ENCODE assay signal across 25 cellular contexts in genomic region chr10:78337016-78337415, GRCh38.
DNase-seq lines count a peak whose midpoint lies in the region; FAIRE-seq and TF ChIP-seq lines count a peak whose summit lies in the region.
"Had no signal": no experiment of that assay in that cellular context is flagged by ENCODE, and none has a peak within 500 bp of the region (broad histone marks: within the 10 kb centered on the region; RNA-seq: fewer than 3 reads in every experiment).

No MANE protein-coding gene starts in this region.

- H2BK120ac ChIP-seq in mesenchymal stem cell (ENCODE audit: low read depth, low read length) = no peak overlapping the region

- no peaks in the 10 kb centered on the region for H3K79me2 ChIP-seq in astrocyte (ENCODE audit: insufficient read depth, low read length)

- H4K8ac ChIP-seq in mesenchymal stem cell (ENCODE audit: low read length) = no peak overlapping the region

- DNase-seq in HFFc6 = no peak
- no peak for DNase-seq in astrocyte (ENCODE audit: low read depth)
- no peak for DNase-seq in mesenchymal stem cell
- peak; percentile 12 for DNase-seq in stimulated activated CD8-positive, alpha-beta memory T cell treated with anti-CD3 and anti-CD28 coated beads, Interleukin-4, amount 100 ng/mL, for 48 hours
- DNase-seq in globus pallidus (ENCODE audit: low spot score) = no peak
- DNase-seq in stimulated activated CD4-positive, alpha-beta T cell treated with anti-CD3 and anti-CD28 coated beads, Interleukin-15, amount 100 ng/mL, for 24 hours = no peak
- no peak for DNase-seq in hepatic stellate cell (ENCODE audit: low spot score)
- DNase-seq in activated naive CD4-positive, alpha-beta T cell (lab: John Stamatoyannopoulos, UW) = no peak
- DNase-seq: activated CD4-positive, alpha-beta T cell treated with anti-CD3 and anti-CD28 coated beads, Interleukin-2, amount 10 ng/mL, durations not matched to agents 7 days and 5 days; activated naive CD8-positive, alpha-beta T cell treated with anti-CD3 and anti-CD28 coated beads, Interleukin-2, amount 10 ng/mL, durations not matched to agents 7 days and 5 days; DMS79 treated with DMSO at 0.1 percent for 48 hours; effector CD8-positive, alpha-beta T cell; hypothalamus; NCI-H1092; NCI-H187 treated with DMSO at 0.1 percent for 48 hours; NCI-H526 treated with DMSO at 0.1 percent for 48 hours; nephron progenitor cell; stimulated activated CD4-positive, alpha-beta T cell treated with anti-CD3 and anti-CD28 coated beads, Interleukin-4, amount 100 ng/mL, for 1 hour; stimulated activated naive CD4-positive, alpha-beta T cell had no signal

- H4K91ac ChIP-seq in mesenchymal stem cell (ENCODE audit: low read length) = no peak overlapping the region

- peak overlapping the region; percentile 20 for H2AFZ ChIP-seq in astrocyte (ENCODE audit: low read depth, low read length)
- no peak overlapping the region for H2AFZ ChIP-seq in mesenchymal stem cell (ENCODE audit: low read depth, low read length)

- no peak overlapping the region for H3K9ac ChIP-seq in astrocyte (ENCODE audit: low read length)
- H3K9ac ChIP-seq in mesenchymal stem cell (ENCODE audit: low read length) = peak overlapping the region; percentile 30

- H3K4me2 ChIP-seq in astrocyte (ENCODE audit: low read length) (peak overlapping the region; percentile 57), mesenchymal stem cell (ENCODE audit: low read length, poor library complexity, severe bottlenecking) (no peak overlapping the region)

- no peaks in the 10 kb centered on the region for H3K36me3 ChIP-seq in astrocyte (ENCODE audit: insufficient read depth, low read length)
- H3K36me3 ChIP-seq in mesenchymal stem cell (ENCODE audit: control insufficient read depth in 1 of 2, insufficient read depth in 2 of 2, low read depth in 1 of 2, low read length in 2 of 2) = no peaks in the 10 kb centered on the region

- TF ChIP-seq CTCF in HFFc6 (IDR thresholded peaks at IDR 0.05) (no peak), astrocyte (IDR thresholded peaks at IDR 0.05; ENCODE audit: insufficient read depth, low read depth, low read length) (no peak)

- H3K9me3 ChIP-seq in astrocyte (ENCODE audit: insufficient read depth, low read depth, low read length) (no peaks in the 10 kb centered on the region), mesenchymal stem cell (ENCODE audit: control insufficient read depth, low read length) (no peaks in the 10 kb centered on the region)
- H3K9me3 ChIP-seq: body of pancreas had no signal

- H3K4me1 Mint-ChIP-seq in HFFc6 (ENCODE audit: low read depth) (peaks cover 58% of the 10 kb centered on the region), astrocyte (ENCODE audit: low read depth, unreplicated experiment) (peaks cover 14% of the 10 kb centered on the region)
- H3K4me1 Mint-ChIP-seq: activated CD4-positive, alpha-beta T cell treated with anti-CD3 and anti-CD28 coated beads, Interleukin-2, amount 10 ng/mL, durations not matched to agents 7 days and 5 days; activated naive CD8-positive, alpha-beta T cell treated with anti-CD3 and anti-CD28 coated beads, Interleukin-2, amount 10 ng/mL, durations not matched to agents 7 days and 5 days had no signal

- no peak overlapping the region for H2BK12ac ChIP-seq in mesenchymal stem cell (ENCODE audit: low read length in 2 of 2)

- H3K27ac Mint-ChIP-seq in HFFc6 = peak overlapping the region; percentile 97
- no peak overlapping the region for H3K27ac Mint-ChIP-seq in astrocyte (ENCODE audit: unreplicated experiment)
- H3K27ac Mint-ChIP-seq: activated CD4-positive, alpha-beta T cell treated with anti-CD3 and anti-CD28 coated beads, Interleukin-2, amount 10 ng/mL, durations not matched to agents 7 days and 5 days; activated naive CD8-positive, alpha-beta T cell treated with anti-CD3 and anti-CD28 coated beads, Interleukin-2, amount 10 ng/mL, durations not matched to agents 7 days and 5 days; nephron progenitor cell; T-helper 2 cell treated with Interferon-gamma antibody and Interleukin-4, amounts not matched to agents 5 μg/mL and 100 μg/mL, for 36 hours had no signal

- H3K4me3 Mint-ChIP-seq in HFFc6 = no peak overlapping the region
- no peak overlapping the region for H3K4me3 Mint-ChIP-seq in astrocyte (ENCODE audit: unreplicated experiment)
- H3K4me3 Mint-ChIP-seq: activated CD4-positive, alpha-beta T cell treated with anti-CD3 and anti-CD28 coated beads, Interleukin-2, amount 10 ng/mL, durations not matched to agents 7 days and 5 days; activated naive CD8-positive, alpha-beta T cell treated with anti-CD3 and anti-CD28 coated beads, Interleukin-2, amount 10 ng/mL, durations not matched to agents 7 days and 5 days; nephron progenitor cell; T-helper 2 cell treated with Interferon-gamma antibody and Interleukin-4, amounts not matched to agents 5 μg/mL and 100 μg/mL, for 36 hours had no signal

- H4K20me1 ChIP-seq in astrocyte (ENCODE audit: insufficient read depth, low read length) = no peaks in the 10 kb centered on the region

- H3K79me1 ChIP-seq in mesenchymal stem cell (replicated peaks; ENCODE audit: low read length, poor library complexity, severe bottlenecking) = no peaks in the 10 kb centered on the region

- no peak overlapping the region for H2BK5ac ChIP-seq in mesenchymal stem cell (ENCODE audit: low read depth, low read length, poor library complexity, severe bottlenecking)

- FAIRE-seq in astrocyte (lab: Jason Lieb, UNC) = no peak
- FAIRE-seq: frontal cortex had no signal

- H3K27ac ChIP-seq in astrocyte (ENCODE audit: low read depth, low read length) = peak overlapping the region; percentile 57
- H3K27ac ChIP-seq in mesenchymal stem cell (ENCODE audit: low read length, poor library complexity, severe bottlenecking) = peak overlapping the region; percentile 92
- H3K27ac ChIP-seq: body of pancreas, HL-60, SK-N-MC, VCaP had no signal

- no peaks in the 10 kb centered on the region for H3K36me3 Mint-ChIP-seq in HFFc6 (ENCODE audit: low read depth)
- peaks cover 4% of the 10 kb centered on the region for H3K36me3 Mint-ChIP-seq in astrocyte (ENCODE audit: low read depth, unreplicated experiment)
- H3K36me3 Mint-ChIP-seq: activated naive CD8-positive, alpha-beta T cell treated with anti-CD3 and anti-CD28 coated beads, Interleukin-2, amount 10 ng/mL, durations not matched to agents 7 days and 5 days had no signal

- peak overlapping the region; percentile 40 for H2AK5ac ChIP-seq in mesenchymal stem cell (ENCODE audit: low read length, severe bottlenecking)

- H3K4me3 ChIP-seq in astrocyte (ENCODE audit: insufficient read depth, low read depth, low read length) (no peak overlapping the region), mesenchymal stem cell (ENCODE audit: insufficient read depth in 1 of 2, low read depth in 1 of 2, low read length in 2 of 2) (no peak overlapping the region)
- H3K4me3 ChIP-seq: body of pancreas, SK-N-MC had no signal

- H3K4me1 ChIP-seq in astrocyte (ENCODE audit: insufficient read depth, low read length) = peaks cover 23% of the 10 kb centered on the region
- H3K4me1 ChIP-seq in mesenchymal stem cell (ENCODE audit: control insufficient read depth, insufficient read depth, low read depth, low read length) = peaks cover 28% of the 10 kb centered on the region

- WGBS in mesenchymal stem cell = 68% methylated on average over 4 of the region's 4 CpGs

- peaks cover 8% of the 10 kb centered on the region for H3K27me3 Mint-ChIP-seq in HFFc6 (ENCODE audit: insufficient read depth)
- H3K27me3 Mint-ChIP-seq in astrocyte (ENCODE audit: low read depth, unreplicated experiment) = peaks cover 34% of the 10 kb centered on the region
- H3K27me3 Mint-ChIP-seq: activated CD4-positive, alpha-beta T cell treated with anti-CD3 and anti-CD28 coated beads, Interleukin-2, amount 10 ng/mL, durations not matched to agents 7 days and 5 days had no signal

- H3K18ac ChIP-seq in mesenchymal stem cell (ENCODE audit: low read depth in 1 of 2, low read length in 2 of 2) = peak overlapping the region in 1 of 2 experiments; percentile 4

- H3K4ac ChIP-seq in mesenchymal stem cell (ENCODE audit: low read depth in 1 of 2, low read length in 2 of 2) = no peak overlapping the region

- no peak overlapping the region for H3K14ac ChIP-seq in mesenchymal stem cell (ENCODE audit: low read length in 2 of 2)

- no peak overlapping the region for H3K23ac ChIP-seq in mesenchymal stem cell (ENCODE audit: low read length in 2 of 2)

- H3K9me3 Mint-ChIP-seq in HFFc6 (no peaks in the 10 kb centered on the region), astrocyte (ENCODE audit: unreplicated experiment) (peaks cover 10% of the 10 kb centered on the region)
- H3K9me3 Mint-ChIP-seq: activated CD4-positive, alpha-beta T cell treated with anti-CD3 and anti-CD28 coated beads, Interleukin-2, amount 10 ng/mL, durations not matched to agents 7 days and 5 days; T-helper 2 cell treated with Interferon-gamma antibody and Interleukin-4, amounts not matched to agents 5 μg/mL and 100 μg/mL, for 36 hours had no signal

- H3K27me3 ChIP-seq in astrocyte (ENCODE audit: insufficient read depth, low read length) (no peaks in the 10 kb centered on the region), mesenchymal stem cell (ENCODE audit: control insufficient read depth in 1 of 2, insufficient read depth in 1 of 2, low read length in 2 of 2) (no peaks in the 10 kb centered on the region)
- H3K27me3 ChIP-seq: body of pancreas had no signal

- no peak overlapping the region for H2BK15ac ChIP-seq in mesenchymal stem cell (ENCODE audit: low read depth, poor library complexity, severe bottlenecking)
